Comparison of ENCODE assay signal across 8 cellular contexts in genomic region chrX:136496359-136496767, GRCh38. TPM values are rescaled to one million over a fixed set of nuclear protein-coding genes. Genes with fewer than 3 reads are reported as not detected.
DNase-seq lines count a peak whose midpoint lies in the region; ATAC-seq, FAIRE-seq and TF ChIP-seq lines count a peak whose summit lies in the region.

No MANE protein-coding gene starts in this region.

- H3K4me1 Mint-ChIP-seq in activated T-cell treated with anti-CD3 and anti-CD28 coated beads, Interleukin-2, amount 50 U/mL, for 4 hours (ENCODE audit: low read depth): peaks cover 16% of the 10 kb centered on the region
- peaks cover 9% of the 10 kb centered on the region for H3K4me1 Mint-ChIP-seq in activated naive CD8-positive, alpha-beta T cell treated with anti-CD3 and anti-CD28 coated beads, Interleukin-2, amount 10 ng/mL, durations not matched to agents 7 days and 5 days

- H3K9me3 Mint-ChIP-seq in activated T-cell treated with anti-CD3 and anti-CD28 coated beads, Interleukin-2, amount 50 U/mL, for 4 hours: no peaks in the 10 kb centered on the region
- H3K9me3 Mint-ChIP-seq in activated naive CD8-positive, alpha-beta T cell treated with anti-CD3 and anti-CD28 coated beads, Interleukin-2, amount 10 ng/mL, durations not matched to agents 7 days and 5 days: no peaks in the 10 kb centered on the region

- peaks cover 4% of the 10 kb centered on the region for H3K27me3 Mint-ChIP-seq in activated T-cell treated with anti-CD3 and anti-CD28 coated beads, Interleukin-2, amount 50 U/mL, for 4 hours (ENCODE audit: low read depth)
- no peaks in the 10 kb centered on the region for H3K27me3 Mint-ChIP-seq in activated naive CD8-positive, alpha-beta T cell treated with anti-CD3 and anti-CD28 coated beads, Interleukin-2, amount 10 ng/mL, durations not matched to agents 7 days and 5 days

- FAIRE-seq in urothelium cell line (lab: Jason Lieb, UNC): no peak

- H3K9me3 ChIP-seq in transverse colon: no peaks in the 10 kb centered on the region

- H3K27ac ChIP-seq in transverse colon: peak overlapping the region; percentile 89 to 97 (median 96)

- TF ChIP-seq CTCF in transverse colon (IDR thresholded peaks at IDR 0.05): no peak

- peak overlapping the region; percentile 89 for H3K4me3 Mint-ChIP-seq in activated T-cell treated with anti-CD3 and anti-CD28 coated beads, Interleukin-2, amount 50 U/mL, for 4 hours
- H3K4me3 Mint-ChIP-seq in activated naive CD8-positive, alpha-beta T cell treated with anti-CD3 and anti-CD28 coated beads, Interleukin-2, amount 10 ng/mL, durations not matched to agents 7 days and 5 days: peak overlapping the region; percentile 88

- peaks cover 5% of the 10 kb centered on the region for H3K36me3 Mint-ChIP-seq in activated T-cell treated with anti-CD3 and anti-CD28 coated beads, Interleukin-2, amount 50 U/mL, for 4 hours (ENCODE audit: insufficient read depth)
- H3K36me3 Mint-ChIP-seq in activated naive CD8-positive, alpha-beta T cell treated with anti-CD3 and anti-CD28 coated beads, Interleukin-2, amount 10 ng/mL, durations not matched to agents 7 days and 5 days: peaks cover 8% of the 10 kb centered on the region

- intact Hi-C loops in left colon (cut with DNase I, micrococcal nuclease) (no loop called here), transverse colon (cut with DNase I; ENCODE audit: low total_unique reads) (no loop called here)

- peak; percentile 1 for ATAC-seq in activated T-cell treated with anti-CD3 and anti-CD28 coated beads, Interleukin-2, amount 50 U/mL, for 4 hours
- no peak for ATAC-seq in activated naive CD8-positive, alpha-beta T cell treated with anti-CD3 and anti-CD28 coated beads, Interleukin-2, amount 10 ng/mL, durations not matched to agents 7 days and 5 days (ENCODE audit: low read depth)
- peak; percentile 24 for ATAC-seq in left colon
- ATAC-seq in HG03135 (IDR thresholded peaks at IDR 0.05; ENCODE audit: unreplicated experiment): no peak
- no peak for ATAC-seq in HG03432 (IDR thresholded peaks at IDR 0.05; ENCODE audit: unreplicated experiment)

- peak overlapping the region; percentile 17 to 70 (median 58) for H3K4me3 ChIP-seq in transverse colon

- 0 to 44% methylated on average over 2 to 12 of the region's 12 CpGs for WGBS in transverse colon (ENCODE audit: low coverage in 1 of 2), 2 donors

- H3K27me3 ChIP-seq in transverse colon: no peaks in the 10 kb centered on the region

- POLR2A ChIA-PET in activated naive CD8-positive, alpha-beta T cell treated with anti-CD3 and anti-CD28 coated beads, Interleukin-2, amount 10 ng/mL, durations not matched to agents 7 days and 5 days (lab: Charles Lee): interaction anchor here (0.5 to 2.1 kb wide), 4 partner anchors 28 to 171 kb away, joined by 3 to 7 read pairs (median 4); no protein-coding TSS in a partner anchor

- no peak for TF ChIP-seq EP300 in transverse colon (IDR thresholded peaks at IDR 0.05; ENCODE audit: low read depth)

- TF ChIP-seq POLR2A in transverse colon (IDR thresholded peaks at IDR 0.05): no peak

- peak overlapping the region; percentile 97 for H3K27ac Mint-ChIP-seq in activated naive CD8-positive, alpha-beta T cell treated with anti-CD3 and anti-CD28 coated beads, Interleukin-2, amount 10 ng/mL, durations not matched to agents 7 days and 5 days

- in situ Hi-C loops in transverse colon (cut with MboI; ENCODE audit: low pct_ligation_motif_present in 1 of 4, low pct_unique_long_range_greater_than_20kb in 1 of 4, low sequenced_read_pairs in 3 of 4): no loop called here

- no peak for DNase-seq in activated T-cell treated with anti-CD3 and anti-CD28 coated beads, Interleukin-2, amount 50 U/mL, for 4 hours
- DNase-seq in activated T-cell treated with anti-CD3 and anti-CD28 coated beads for 4 hours (no peak), left colon (no peak), transverse colon (no peak), urothelium cell line (ENCODE audit: low spot score) (no peak)
- no peak for DNase-seq in activated naive CD8-positive, alpha-beta T cell treated with anti-CD3 and anti-CD28 coated beads, Interleukin-2, amount 10 ng/mL, durations not matched to agents 7 days and 5 days

- H3K36me3 ChIP-seq in transverse colon: no peaks in the 10 kb centered on the region

- H3K4me1 ChIP-seq in transverse colon: peaks cover 0 to 16% (median 3%) of the 10 kb centered on the region in 4 donors

RNA-seq across cellular contexts. Expression of gene HTATSF1, which starts 1.0 kb away (rescaled TPM):
- 10 to 100 TPM; 37.4 to 41.8 (median 38.7) TPM for total RNA-seq in activated T-cell treated with anti-CD3 and anti-CD28 coated beads, Interleukin-2, amount 50 U/mL, for 4 hours
- 10 to 100 TPM; 63.8 to 65.2 TPM for total RNA-seq in activated naive CD8-positive, alpha-beta T cell treated with anti-CD3 and anti-CD28 coated beads, Interleukin-2, amount 10 ng/mL, durations not matched to agents 7 days and 5 days
- 10 to 100 TPM; 30.4 to 35.3 TPM for total RNA-seq in left colon
- total RNA-seq in transverse colon: 10 to 100 TPM; 34.0 to 44.8 (median 40.7) TPM

RNA-seq across cellular contexts. Expression of gene BRS3, which starts 8.6 kb away (rescaled TPM):
- total RNA-seq in activated T-cell treated with anti-CD3 and anti-CD28 coated beads, Interleukin-2, amount 50 U/mL, for 4 hours: not detected
- total RNA-seq in activated naive CD8-positive, alpha-beta T cell treated with anti-CD3 and anti-CD28 coated beads, Interleukin-2, amount 10 ng/mL, durations not matched to agents 7 days and 5 days: not detected
- total RNA-seq in left colon (not detected), transverse colon (not detected)

RNA-seq across cellular contexts. Expression of gene VGLL1, which starts 35.7 kb away (rescaled TPM):
- total RNA-seq in activated T-cell treated with anti-CD3 and anti-CD28 coated beads, Interleukin-2, amount 50 U/mL, for 4 hours: not detected
- under 1 TPM in 1 of 2 experiments, not detected in 1; 0.77 TPM for total RNA-seq in activated naive CD8-positive, alpha-beta T cell treated with anti-CD3 and anti-CD28 coated beads, Interleukin-2, amount 10 ng/mL, durations not matched to agents 7 days and 5 days
- total RNA-seq in left colon (not detected), transverse colon (not detected)

Comparison
In these comparisons a context has a peak if more than half of its experiments do, and no peak if none do; other contexts are left out.
1. ATAC-seq: peak in activated T-cell treated with anti-CD3 and anti-CD28 coated beads, Interleukin-2, amount 50 U/mL, for 4 hours (2 of 2) and left colon (single experiment); none in activated naive CD8-positive, alpha-beta T cell treated with anti-CD3 and anti-CD28 coated beads, Interleukin-2, amount 10 ng/mL, durations not matched to agents 7 days and 5 days (single experiment), HG03135 (single experiment) and HG03432 (single experiment).